14 cellular contexts compared by ENCODE assay signal in the genomic region with DNA sequence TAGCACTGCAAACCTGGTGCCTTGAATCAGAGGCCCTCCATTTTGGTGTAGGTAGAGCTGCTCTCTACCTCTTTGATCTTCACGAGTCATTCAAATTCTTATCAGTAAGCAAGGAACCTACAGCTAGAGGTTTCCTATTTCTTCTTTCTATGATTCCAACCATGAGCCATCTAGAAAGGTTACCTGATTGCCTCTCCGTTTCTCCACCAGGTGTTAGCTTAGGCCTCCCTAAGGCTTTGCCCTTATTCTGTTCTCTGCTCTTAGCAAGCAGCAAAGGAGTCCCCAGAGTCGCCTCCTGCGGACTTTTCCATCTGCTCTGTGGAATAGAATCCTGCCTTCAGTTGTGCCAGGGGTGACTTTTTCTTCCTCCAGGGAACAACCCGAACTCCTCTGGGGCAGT.
DNase-seq lines count a peak whose midpoint lies in the region; ATAC-seq, FAIRE-seq and TF ChIP-seq lines count a peak whose summit lies in the region.
"Had no signal": no experiment of that assay in that cellular context is flagged by ENCODE, and none has a peak within 500 bp of the region (broad histone marks: within the 10 kb centered on the region; RNA-seq: fewer than 3 reads in every experiment).

No MANE protein-coding gene starts in this region.

- H3K27ac ChIP-seq in GM23338 (ENCODE audit: low read depth) (no peak overlapping the region), osteoblast (ENCODE audit: low read depth, low read length) (no peak overlapping the region)

- H3K4me1 Mint-ChIP-seq in GM23338 = peaks cover 7% of the 10 kb centered on the region; the same call in 2 of the 3 replicates
- no peaks in the 10 kb centered on the region for H3K4me1 Mint-ChIP-seq in activated CD4-positive, alpha-beta memory T cell treated with anti-CD3 and anti-CD28 coated beads for 36 hours (ENCODE audit: low read depth)
- no peaks in the 10 kb centered on the region for H3K4me1 Mint-ChIP-seq in activated CD4-positive, alpha-beta memory T cell treated with anti-CD3 and anti-CD28 coated beads, Interleukin-2, amount 10 ng/mL, durations not matched to agents 7 days and 5 days
- H3K4me1 Mint-ChIP-seq: B cell had no signal

- peak; percentile 28 for FAIRE-seq in bronchial epithelial cell (lab: Jason Lieb, UNC)
- FAIRE-seq: A204.1 had no signal

- TF ChIP-seq CTCF in GM23338 (conservative IDR thresholded peaks at IDR 0.05; ENCODE audit: low read depth in 2 of 2) (no peak), bronchial epithelial cell (IDR thresholded peaks at IDR 0.05; ENCODE audit: insufficient read depth, low read length, severe bottlenecking) (no peak), osteoblast (IDR thresholded peaks at IDR 0.05; ENCODE audit: extremely low read depth, low read depth, low read length) (no peak)

- H3K4me3 Mint-ChIP-seq in GM23338 = no peak overlapping the region
- no peak overlapping the region for H3K4me3 Mint-ChIP-seq in activated CD4-positive, alpha-beta memory T cell treated with anti-CD3 and anti-CD28 coated beads for 36 hours
- H3K4me3 Mint-ChIP-seq in activated CD4-positive, alpha-beta memory T cell treated with anti-CD3 and anti-CD28 coated beads, Interleukin-2, amount 10 ng/mL, durations not matched to agents 7 days and 5 days = no peak overlapping the region
- H3K4me3 Mint-ChIP-seq: B cell; CD4-positive, alpha-beta T cell had no signal

- no peaks in the 10 kb centered on the region for H3K36me3 Mint-ChIP-seq in GM23338 (ENCODE audit: low read depth)
- H3K36me3 Mint-ChIP-seq in activated CD4-positive, alpha-beta memory T cell treated with anti-CD3 and anti-CD28 coated beads for 36 hours = no peaks in the 10 kb centered on the region
- no peaks in the 10 kb centered on the region for H3K36me3 Mint-ChIP-seq in activated CD4-positive, alpha-beta memory T cell treated with anti-CD3 and anti-CD28 coated beads, Interleukin-2, amount 10 ng/mL, durations not matched to agents 7 days and 5 days (ENCODE audit: low read depth)

- H3K4me3 ChIP-seq in GM23338 = no peak overlapping the region
- no peak overlapping the region for H3K4me3 ChIP-seq in bronchial epithelial cell (ENCODE audit: low read depth, low read length)
- H3K4me3 ChIP-seq in osteoblast (ENCODE audit: insufficient read depth, low read length) = no peak overlapping the region
- H3K4me3 ChIP-seq: HAP-1 had no signal

- H3K27me3 ChIP-seq in GM23338 (ENCODE audit: insufficient read depth) (no peaks in the 10 kb centered on the region), bronchial epithelial cell (ENCODE audit: control insufficient read depth, insufficient read depth, low read length) (no peaks in the 10 kb centered on the region), osteoblast (ENCODE audit: insufficient read depth, low read length) (no peaks in the 10 kb centered on the region)

- no peaks in the 10 kb centered on the region for H3K36me3 ChIP-seq in GM23338 (ENCODE audit: insufficient read depth)
- no peaks in the 10 kb centered on the region for H3K36me3 ChIP-seq in bronchial epithelial cell (ENCODE audit: control insufficient read depth, insufficient read depth, low read length)
- H3K36me3 ChIP-seq in osteoblast (ENCODE audit: insufficient read depth, low read length) = no peaks in the 10 kb centered on the region
- H3K36me3 ChIP-seq: HAP-1 had no signal

- H3F3A ChIP-seq in GM23338 (replicated peaks; ENCODE audit: low read depth) = no peaks in the 10 kb centered on the region

- H3K27me3 Mint-ChIP-seq in GM23338 (ENCODE audit: insufficient read depth, low read depth, poor library complexity) = peaks cover 4% of the 10 kb centered on the region
- no peaks in the 10 kb centered on the region for H3K27me3 Mint-ChIP-seq in activated CD4-positive, alpha-beta memory T cell treated with anti-CD3 and anti-CD28 coated beads for 36 hours
- no peaks in the 10 kb centered on the region for H3K27me3 Mint-ChIP-seq in activated CD4-positive, alpha-beta memory T cell treated with anti-CD3 and anti-CD28 coated beads, Interleukin-2, amount 10 ng/mL, durations not matched to agents 7 days and 5 days
- H3K27me3 Mint-ChIP-seq: B cell; CD4-positive, alpha-beta T cell had no signal

- DNase-seq in GM23338 (ENCODE audit: low spot score) (no peak), NCI-H2171 (lab: John Stamatoyannopoulos, UW) (peak; percentile 5), bronchial epithelial cell (ENCODE audit: low read depth) (no peak), osteoblast (ENCODE audit: insufficient read length, low spot score, missing footprints) (peak; percentile 55), H4 (ENCODE audit: low spot score) (no peak)
- no peak for DNase-seq in activated CD4-positive, alpha-beta memory T cell treated with anti-CD3 and anti-CD28 coated beads for 36 hours
- DNase-seq in activated CD4-positive, alpha-beta memory T cell treated with anti-CD3 and anti-CD28 coated beads, Interleukin-2, amount 10 ng/mL, durations not matched to agents 7 days and 5 days = no peak
- DNase-seq: C1 segment of cervical spinal cord; Calu3; CD4-positive, alpha-beta T cell; DMS 273 treated with DMSO at 0.1 percent for 48 hours had no signal

- peak overlapping the region; percentile 55; the same call in 1 of the 2 replicates for H3K27ac Mint-ChIP-seq in GM23338
- H3K27ac Mint-ChIP-seq in activated CD4-positive, alpha-beta memory T cell treated with anti-CD3 and anti-CD28 coated beads for 36 hours = no peak overlapping the region
- no peak overlapping the region for H3K27ac Mint-ChIP-seq in activated CD4-positive, alpha-beta memory T cell treated with anti-CD3 and anti-CD28 coated beads, Interleukin-2, amount 10 ng/mL, durations not matched to agents 7 days and 5 days
- H3K27ac Mint-ChIP-seq: B cell; CD4-positive, alpha-beta T cell had no signal

- 0 out of 2 replicates have a peak, but pooled peaks cover 3% of the 10 kb centered on the region for H3K9me2 ChIP-seq in GM23338 (ENCODE audit: insufficient read depth)

- intact Hi-C loops in activated CD4-positive, alpha-beta memory T cell treated with anti-CD3 and anti-CD28 coated beads for 36 hours (cut with micrococcal nuclease) = no loop called here

- H3K4me2 ChIP-seq in GM23338 (peak overlapping the region; percentile 49), osteoblast (ENCODE audit: insufficient read depth, low read length) (no peak overlapping the region)

- H4K20me1 ChIP-seq in GM23338 (replicated peaks; ENCODE audit: insufficient read depth) (no peaks in the 10 kb centered on the region), osteoblast (ENCODE audit: insufficient read depth, low read length) (no peaks in the 10 kb centered on the region)

- POLR2A ChIA-PET in activated CD4-positive, alpha-beta memory T cell treated with anti-CD3 and anti-CD28 coated beads for 36 hours (lab: Charles Lee) = no interaction called here
- POLR2A ChIA-PET in activated CD4-positive, alpha-beta memory T cell treated with anti-CD3 and anti-CD28 coated beads, Interleukin-2, amount 10 ng/mL, durations not matched to agents 7 days and 5 days (lab: Charles Lee) = no interaction called here

- H3K9me3 Mint-ChIP-seq in GM23338 = no peaks in the 10 kb centered on the region
- H3K9me3 Mint-ChIP-seq in activated CD4-positive, alpha-beta memory T cell treated with anti-CD3 and anti-CD28 coated beads for 36 hours = no peaks in the 10 kb centered on the region
- peaks cover 5% of the 10 kb centered on the region for H3K9me3 Mint-ChIP-seq in activated CD4-positive, alpha-beta memory T cell treated with anti-CD3 and anti-CD28 coated beads, Interleukin-2, amount 10 ng/mL, durations not matched to agents 7 days and 5 days
- H3K9me3 Mint-ChIP-seq: CD4-positive, alpha-beta T cell had no signal

- no peaks in the 10 kb centered on the region for H3K9me3 ChIP-seq in osteoblast (ENCODE audit: low read depth, low read length)
- H3K9me3 ChIP-seq: HAP-1 had no signal

- H3K4me1 ChIP-seq in GM23338 (ENCODE audit: insufficient read depth) (peaks cover 13% of the 10 kb centered on the region), osteoblast (ENCODE audit: insufficient read depth, low read length) (no peaks in the 10 kb centered on the region)
- H3K4me1 ChIP-seq: HAP-1 had no signal

- peak; percentile 54 for ATAC-seq in GM23338

- CTCF ChIA-PET in activated CD4-positive, alpha-beta memory T cell treated with anti-CD3 and anti-CD28 coated beads for 36 hours (lab: Charles Lee) = no interaction called here
- CTCF ChIA-PET in activated CD4-positive, alpha-beta memory T cell treated with anti-CD3 and anti-CD28 coated beads, Interleukin-2, amount 10 ng/mL, durations not matched to agents 7 days and 5 days (lab: Charles Lee) = no interaction called here

- H2AFZ ChIP-seq in GM23338 = peak overlapping the region; percentile 94
- H2AFZ ChIP-seq in osteoblast (ENCODE audit: low read length) = no peak overlapping the region

- H3K79me2 ChIP-seq in GM23338 (replicated peaks; ENCODE audit: insufficient read depth) = no peaks in the 10 kb centered on the region
- H3K79me2 ChIP-seq in osteoblast (ENCODE audit: insufficient read depth, low read length) = no peaks in the 10 kb centered on the region

TF ChIP-seq in GM23338, 12 proteins besides CTCF, POLR2A, EP300 and RAD21 (continues in another document):
- TF ChIP-seq, protein P1, sequence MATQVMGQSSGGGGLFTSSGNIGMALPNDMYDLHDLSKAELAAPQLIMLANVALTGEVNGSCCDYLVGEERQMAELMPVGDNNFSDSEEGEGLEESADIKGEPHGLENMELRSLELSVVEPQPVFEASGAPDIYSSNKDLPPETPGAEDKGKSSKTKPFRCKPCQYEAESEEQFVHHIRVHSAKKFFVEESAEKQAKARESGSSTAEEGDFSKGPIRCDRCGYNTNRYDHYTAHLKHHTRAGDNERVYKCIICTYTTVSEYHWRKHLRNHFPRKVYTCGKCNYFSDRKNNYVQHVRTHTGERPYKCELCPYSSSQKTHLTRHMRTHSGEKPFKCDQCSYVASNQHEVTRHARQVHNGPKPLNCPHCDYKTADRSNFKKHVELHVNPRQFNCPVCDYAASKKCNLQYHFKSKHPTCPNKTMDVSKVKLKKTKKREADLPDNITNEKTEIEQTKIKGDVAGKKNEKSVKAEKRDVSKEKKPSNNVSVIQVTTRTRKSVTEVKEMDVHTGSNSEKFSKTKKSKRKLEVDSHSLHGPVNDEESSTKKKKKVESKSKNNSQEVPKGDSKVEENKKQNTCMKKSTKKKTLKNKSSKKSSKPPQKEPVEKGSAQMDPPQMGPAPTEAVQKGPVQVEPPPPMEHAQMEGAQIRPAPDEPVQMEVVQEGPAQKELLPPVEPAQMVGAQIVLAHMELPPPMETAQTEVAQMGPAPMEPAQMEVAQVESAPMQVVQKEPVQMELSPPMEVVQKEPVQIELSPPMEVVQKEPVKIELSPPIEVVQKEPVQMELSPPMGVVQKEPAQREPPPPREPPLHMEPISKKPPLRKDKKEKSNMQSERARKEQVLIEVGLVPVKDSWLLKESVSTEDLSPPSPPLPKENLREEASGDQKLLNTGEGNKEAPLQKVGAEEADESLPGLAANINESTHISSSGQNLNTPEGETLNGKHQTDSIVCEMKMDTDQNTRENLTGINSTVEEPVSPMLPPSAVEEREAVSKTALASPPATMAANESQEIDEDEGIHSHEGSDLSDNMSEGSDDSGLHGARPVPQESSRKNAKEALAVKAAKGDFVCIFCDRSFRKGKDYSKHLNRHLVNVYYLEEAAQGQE (IDR thresholded peaks at IDR 0.05; ENCODE audit: unreplicated experiment) = no peak
- TF ChIP-seq POLR2AphosphoS5 (IDR thresholded peaks at IDR 0.05; ENCODE audit: low read depth) (no peak), JUNB (IDR thresholded peaks at IDR 0.05; ENCODE audit: unreplicated experiment) (no peak), ZNF331 (CRISPR knock-in tag; IDR thresholded peaks at IDR 0.05; ENCODE audit: low read depth) (no peak)

Comparison
In these comparisons a context has a peak if more than half of its experiments do, and no peak if none do; other contexts are left out.
1. DNase-seq: peak in NCI-H2171 (single experiment) and osteoblast (single experiment); none in GM23338 (single experiment), bronchial epithelial cell (single experiment), H4 (single experiment), activated CD4-positive, alpha-beta memory T cell treated with anti-CD3 and anti-CD28 coated beads for 36 hours (single experiment) and activated CD4-positive, alpha-beta memory T cell treated with anti-CD3 and anti-CD28 coated beads, Interleukin-2, amount 10 ng/mL, durations not matched to agents 7 days and 5 days (single experiment).